In genomic region chr4:141350122-141350904, GRCh38 we compare ENCODE assay signal across 13 cellular contexts.
DNase-seq lines count a peak whose midpoint lies in the region; ATAC-seq, FAIRE-seq and TF ChIP-seq lines count a peak whose summit lies in the region.
"Had no signal": no experiment of that assay in that cellular context is flagged by ENCODE, and none has a peak within 500 bp of the region (broad histone marks: within the 10 kb centered on the region; RNA-seq: fewer than 3 reads in every experiment).

No MANE protein-coding gene starts in this region.

- peaks cover 39% of the 10 kb centered on the region for H3K4me1 ChIP-seq in A673 (ENCODE audit: insufficient read depth, low read length, poor library complexity, severe bottlenecking)
- peaks cover 15% of the 10 kb centered on the region for H3K4me1 ChIP-seq in astrocyte (ENCODE audit: insufficient read depth, low read length)
- peaks cover 0 to 2% of the 10 kb centered on the region in 2 donors for H3K4me1 ChIP-seq in left lung

- no TSS peak for BruUV-seq in A673 (replicated peaks; lab: Mats Ljungman, UMichigan)

- H3K4me3 Mint-ChIP-seq in astrocyte (ENCODE audit: unreplicated experiment): no peak overlapping the region
- H3K4me3 Mint-ChIP-seq in naive thymus-derived CD8-positive, alpha-beta T cell: no peak overlapping the region
- H3K4me3 Mint-ChIP-seq in activated T-cell treated with anti-CD3 and anti-CD28 coated beads, Interleukin-2, amount 50 U/mL, for 24 hours: no peak overlapping the region

- intact Hi-C loops in A673 (cut with micrococcal nuclease; ENCODE audit: unreplicated experiment): loop anchor here (5.0 kb wide), 1 partner anchor 457 kb away; no protein-coding TSS in a partner anchor
- intact Hi-C loops in left lung (cut with DNase I): no loop called here

- ATAC-seq in left lung: peak; percentile 61
- ATAC-seq in naive thymus-derived CD8-positive, alpha-beta T cell: no peak
- no peak for ATAC-seq in GM18870 (IDR thresholded peaks at IDR 0.05; ENCODE audit: unreplicated experiment)

- POLR2A ChIA-PET in A673 (lab: Charles Lee; ENCODE audit: low non-redundant PET): no interaction called here
- POLR2A ChIA-PET in naive thymus-derived CD8-positive, alpha-beta T cell (lab: Charles Lee): no interaction called here

- H2AFZ ChIP-seq in astrocyte (ENCODE audit: low read depth, low read length): peak overlapping the region; percentile 45

- no peaks in the 10 kb centered on the region for H3K36me3 Mint-ChIP-seq in astrocyte (ENCODE audit: low read depth, unreplicated experiment)
- no peaks in the 10 kb centered on the region for H3K36me3 Mint-ChIP-seq in naive thymus-derived CD8-positive, alpha-beta T cell
- H3K36me3 Mint-ChIP-seq in activated T-cell treated with anti-CD3 and anti-CD28 coated beads, Interleukin-2, amount 50 U/mL, for 24 hours (ENCODE audit: low read depth): no peaks in the 10 kb centered on the region

- no peaks in the 10 kb centered on the region for H3K9me3 Mint-ChIP-seq in astrocyte (ENCODE audit: unreplicated experiment)
- H3K9me3 Mint-ChIP-seq in naive thymus-derived CD8-positive, alpha-beta T cell: no peaks in the 10 kb centered on the region
- H3K9me3 Mint-ChIP-seq in activated T-cell treated with anti-CD3 and anti-CD28 coated beads, Interleukin-2, amount 50 U/mL, for 24 hours: no peaks in the 10 kb centered on the region

- H3K4me3 ChIP-seq in A673 (ENCODE audit: low read depth, low read length, poor library complexity, severe bottlenecking): no peak overlapping the region
- no peak overlapping the region for H3K4me3 ChIP-seq in astrocyte (ENCODE audit: insufficient read depth, low read depth, low read length)
- H3K4me3 ChIP-seq in left lung: no peak overlapping the region
- H3K4me3 ChIP-seq: esophagus muscularis mucosa had no signal

- H4K20me1 ChIP-seq in astrocyte (ENCODE audit: insufficient read depth, low read length): no peaks in the 10 kb centered on the region

- FAIRE-seq in astrocyte (lab: Jason Lieb, UNC): peak; percentile 62

- peaks cover 27% of the 10 kb centered on the region for H3K4me1 Mint-ChIP-seq in astrocyte (ENCODE audit: low read depth, unreplicated experiment)
- peaks cover 0 to 4% (median 0%) of the 10 kb centered on the region in 4 donors for H3K4me1 Mint-ChIP-seq in naive thymus-derived CD8-positive, alpha-beta T cell
- H3K4me1 Mint-ChIP-seq in activated T-cell treated with anti-CD3 and anti-CD28 coated beads, Interleukin-2, amount 50 U/mL, for 24 hours (ENCODE audit: low read depth): peaks cover 2% of the 10 kb centered on the region

- CTCF ChIA-PET in A673 (lab: Charles Lee): no interaction called here

- H3K27ac ChIP-seq in A673 (ENCODE audit: low read depth, low read length, poor library complexity, severe bottlenecking): no peak overlapping the region
- H3K27ac ChIP-seq in astrocyte (ENCODE audit: low read depth, low read length): peak overlapping the region; percentile 22
- H3K27ac ChIP-seq in left lung: no peak overlapping the region
- H3K27ac ChIP-seq: esophagus muscularis mucosa had no signal

- no peaks in the 10 kb centered on the region for H3K79me2 ChIP-seq in astrocyte (ENCODE audit: insufficient read depth, low read length)

- peak overlapping the region; percentile 32 for H3K4me2 ChIP-seq in astrocyte (ENCODE audit: low read length)

- DNase-seq in A673 (ENCODE audit: low spot score): peak; percentile 89
- DNase-seq in HS-27A (ENCODE audit: low read depth): peak; percentile 86
- DNase-seq in astrocyte (ENCODE audit: low read depth): peak; percentile 89
- DNase-seq in left lung: peak in 1 of 2 donors; percentile 13
- no peak for DNase-seq in naive thymus-derived CD8-positive, alpha-beta T cell
- no peak for DNase-seq in NCI-H128 (lab: John Stamatoyannopoulos, UW; ENCODE audit: unreplicated experiment)
- DNase-seq in activated T-cell treated with anti-CD3 and anti-CD28 coated beads, Interleukin-2, amount 50 U/mL, for 24 hours: no peak
- DNase-seq: activated T-cell treated with anti-CD3 and anti-CD28 coated beads for 4 hours, OCI-M1, posterior cingulate gyrus, substantia nigra had no signal

- H3K27me3 Mint-ChIP-seq in astrocyte (ENCODE audit: low read depth, unreplicated experiment): no peaks in the 10 kb centered on the region
- peaks cover 0 to 13% (median 3%) of the 10 kb centered on the region in 5 donors for H3K27me3 Mint-ChIP-seq in naive thymus-derived CD8-positive, alpha-beta T cell
- H3K27me3 Mint-ChIP-seq in activated T-cell treated with anti-CD3 and anti-CD28 coated beads, Interleukin-2, amount 50 U/mL, for 24 hours: peaks cover 6% of the 10 kb centered on the region

- H3K27me3 ChIP-seq in A673 (replicated peaks; ENCODE audit: insufficient read depth, low read depth, low read length, poor library complexity) (peaks cover 8% of the 10 kb centered on the region), astrocyte (ENCODE audit: insufficient read depth, low read length) (no peaks in the 10 kb centered on the region), left lung (no peaks in the 10 kb centered on the region)
- H3K27me3 ChIP-seq: esophagus muscularis mucosa had no signal

- H3K9ac ChIP-seq in astrocyte (ENCODE audit: low read length): no peak overlapping the region

- peak overlapping the region; percentile 22 for H3K27ac Mint-ChIP-seq in astrocyte (ENCODE audit: unreplicated experiment)
- no peak overlapping the region for H3K27ac Mint-ChIP-seq in naive thymus-derived CD8-positive, alpha-beta T cell
- H3K27ac Mint-ChIP-seq in activated T-cell treated with anti-CD3 and anti-CD28 coated beads, Interleukin-2, amount 50 U/mL, for 24 hours: no peak overlapping the region

- H3K36me3 ChIP-seq in A673 (ENCODE audit: insufficient read depth, low read length, poor library complexity, severe bottlenecking): no peaks in the 10 kb centered on the region
- H3K36me3 ChIP-seq in astrocyte (ENCODE audit: insufficient read depth, low read length): no peaks in the 10 kb centered on the region
- no peaks in the 10 kb centered on the region for H3K36me3 ChIP-seq in left lung
- H3K36me3 ChIP-seq: esophagus muscularis mucosa had no signal

- no peak for TF ChIP-seq CTCF in A673 (conservative IDR thresholded peaks at IDR 0.05; ENCODE audit: low read depth, low read length)
- no peak for TF ChIP-seq CTCF in astrocyte (IDR thresholded peaks at IDR 0.05; ENCODE audit: insufficient read depth, low read depth, low read length)
- TF ChIP-seq CTCF in left lung (IDR thresholded peaks at IDR 0.05): no peak

- H3K9me3 ChIP-seq in A673 (ENCODE audit: low read depth, low read length, poor library complexity, severe bottlenecking) (no peaks in the 10 kb centered on the region), astrocyte (ENCODE audit: insufficient read depth, low read depth, low read length) (no peaks in the 10 kb centered on the region), left lung (peaks cover 0 to 8% of the 10 kb centered on the region in 2 donors)
- H3K9me3 ChIP-seq: esophagus muscularis mucosa had no signal

Comparison
In these comparisons a context has a peak if more than half of its experiments do, and no peak if none do; other contexts are left out.
1. DNase-seq: peak in A673 (single experiment), HS-27A (single experiment) and astrocyte (single experiment); none in naive thymus-derived CD8-positive, alpha-beta T cell (0 of 10), NCI-H128 (single experiment) and activated T-cell treated with anti-CD3 and anti-CD28 coated beads, Interleukin-2, amount 50 U/mL, for 24 hours (single experiment).